8 cellular contexts compared by ENCODE assay signal in genomic region chrX:154378799-154379568, GRCh38. TPM values are rescaled to one million over a fixed set of nuclear protein-coding genes. Genes with fewer than 3 reads are reported as not detected.
DNase-seq lines count a peak whose midpoint lies in the region; ATAC-seq and TF ChIP-seq lines count a peak whose summit lies in the region.

TSS of gene EMD (plus strand) at chrX:154379295. CDS start at chrX:154379485, 190 bp downstream.

- H3K27ac Mint-ChIP-seq in GM23338 (peak within 1 kb of the TSS; percentile 97), natural killer cell (peak within 1 kb of the TSS; percentile 80 to 91)
- peak within 1 kb of the TSS; percentile 88 for H3K27ac Mint-ChIP-seq in activated T-helper 2 cell treated with anti-CD3 and anti-CD28 coated beads, Interferon-gamma antibody, Interleukin-2, Interleukin-4, amounts not matched to agents 10 μg/mL and 5 μg/mL and 100 μg/mL, durations not matched to agents 14 hours and 24 hours and 36 hours

- DNase-seq in GM23338 (ENCODE audit: low spot score) (peak; percentile 96), LNCaP clone FGC (ENCODE audit: low read depth) (peak; percentile 89), RWPE1 (ENCODE audit: low spot score) (peak; percentile 82), fibroblast of lung (ENCODE audit: low read depth in 2 of 2) (peak; percentile 95 to 97), natural killer cell (peak; percentile 93)
- peak; percentile 96 for DNase-seq in activated T-helper 2 cell treated with anti-CD3 and anti-CD28 coated beads, Interferon-gamma antibody, Interleukin-2, Interleukin-4, amounts not matched to agents 10 μg/mL and 5 μg/mL and 100 μg/mL, durations not matched to agents 14 hours and 24 hours and 36 hours (ENCODE audit: low spot score)
- peak; percentile 98 for DNase-seq in stimulated activated naive CD4-positive, alpha-beta T cell treated with Interleukin-2 at 50 U/mL for 16 hours (lab: John Stamatoyannopoulos, UW)

- H3K27ac ChIP-seq in DOHH2 (ENCODE audit: low read depth, low read length) (peak within 1 kb of the TSS; percentile 67), GM23338 (ENCODE audit: low read depth) (peak within 1 kb of the TSS; percentile 97), RWPE1 (peak within 1 kb of the TSS; percentile 96), fibroblast of lung (ENCODE audit: insufficient read depth, low read length) (peak within 1 kb of the TSS; percentile 96)

- CTCF ChIA-PET in RWPE1 (lab: Yijun Ruan, JAX), result no interaction called here

- intact Hi-C loops in activated T-helper 2 cell treated with anti-CD3 and anti-CD28 coated beads, Interferon-gamma antibody, Interleukin-2, Interleukin-4, amounts not matched to agents 10 μg/mL and 5 μg/mL and 100 μg/mL, durations not matched to agents 14 hours and 24 hours and 36 hours (cut with micrococcal nuclease), result loop anchor here (1.0 to 10.0 kb wide), 3 partner anchors 10 to 454 kb away; partner anchors contain the start of genes ARHGAP4, HCFC1 and TMEM187
- intact Hi-C loops in natural killer cell (cut with micrococcal nuclease), result loop anchor here (1.0 to 10.0 kb wide), 2 partner anchors 10 to 284 kb away; partner anchors contain the start of gene MECP2

- H3K4me1 Mint-ChIP-seq in GM23338 (peaks cover 13% of the 10 kb centered on the region), natural killer cell (peaks cover 11 to 12% of the 10 kb centered on the region in 2 donors)
- peaks cover 9% of the 10 kb centered on the region for H3K4me1 Mint-ChIP-seq in activated T-helper 2 cell treated with anti-CD3 and anti-CD28 coated beads, Interferon-gamma antibody, Interleukin-2, Interleukin-4, amounts not matched to agents 10 μg/mL and 5 μg/mL and 100 μg/mL, durations not matched to agents 14 hours and 24 hours and 36 hours (ENCODE audit: low read depth)

- H4K20me1 ChIP-seq in DOHH2 (ENCODE audit: control insufficient read depth, insufficient read depth, low read depth, low read length) (no peaks in the 10 kb centered on the region), GM23338 (replicated peaks; ENCODE audit: insufficient read depth) (no peaks in the 10 kb centered on the region), fibroblast of lung (ENCODE audit: control insufficient read depth, extremely low read depth, insufficient read depth, low read length) (no peaks in the 10 kb centered on the region)

- H3K4me2 ChIP-seq in DOHH2 (ENCODE audit: low read length) (peak within 1 kb of the TSS; percentile 82), GM23338 (peak within 1 kb of the TSS; percentile 80), fibroblast of lung (ENCODE audit: extremely low read depth, insufficient read depth, low read length) (peak within 1 kb of the TSS; percentile 88)

- no peaks in the 10 kb centered on the region for H3K9me3 ChIP-seq in DOHH2 (ENCODE audit: control insufficient read depth, insufficient read depth, low read length)
- no peaks in the 10 kb centered on the region for H3K9me3 ChIP-seq in fibroblast of lung (ENCODE audit: control insufficient read depth, insufficient read depth, low read depth, low read length)

- peaks cover 35% of the 10 kb centered on the region for H3K4me1 ChIP-seq in DOHH2 (ENCODE audit: control insufficient read depth, low read length)
- H3K4me1 ChIP-seq in GM23338 (ENCODE audit: insufficient read depth), result peaks cover 4% of the 10 kb centered on the region; the same call in 1 of the 2 replicates
- H3K4me1 ChIP-seq in fibroblast of lung (ENCODE audit: control insufficient read depth, extremely low read depth, insufficient read depth, low read length), result peaks cover 5% of the 10 kb centered on the region

- POLR2A ChIA-PET in RWPE1 (lab: Yijun Ruan, JAX; ENCODE audit: low non-redundant PET), result no interaction called here

- H3K27me3 Mint-ChIP-seq in GM23338 (ENCODE audit: insufficient read depth, low read depth, poor library complexity) (peaks cover 10% of the 10 kb centered on the region), natural killer cell (ENCODE audit: low read depth in 2 of 2) (no peaks in the 10 kb centered on the region)
- no peaks in the 10 kb centered on the region for H3K27me3 Mint-ChIP-seq in activated T-helper 2 cell treated with anti-CD3 and anti-CD28 coated beads, Interferon-gamma antibody, Interleukin-2, Interleukin-4, amounts not matched to agents 10 μg/mL and 5 μg/mL and 100 μg/mL, durations not matched to agents 14 hours and 24 hours and 36 hours (ENCODE audit: low read depth)

- no peak within 1 kb of the TSS for H2AFZ ChIP-seq in GM23338
- no peak within 1 kb of the TSS for H2AFZ ChIP-seq in fibroblast of lung (ENCODE audit: low read length)

- H3K4me3 Mint-ChIP-seq in GM23338 (peak within 1 kb of the TSS; percentile 87), natural killer cell (peak within 1 kb of the TSS; percentile 88)
- peak within 1 kb of the TSS; percentile 87 for H3K4me3 Mint-ChIP-seq in activated T-helper 2 cell treated with anti-CD3 and anti-CD28 coated beads, Interferon-gamma antibody, Interleukin-2, Interleukin-4, amounts not matched to agents 10 μg/mL and 5 μg/mL and 100 μg/mL, durations not matched to agents 14 hours and 24 hours and 36 hours (ENCODE audit: low read depth)

- ATAC-seq in GM23338 (peak; percentile 71), natural killer cell (peak; percentile 76 to 91 (median 79))

- H3K36me3 Mint-ChIP-seq in GM23338 (ENCODE audit: low read depth) (peaks cover 20% of the 10 kb centered on the region), natural killer cell (no peaks in the 10 kb centered on the region)
- H3K36me3 Mint-ChIP-seq in activated T-helper 2 cell treated with anti-CD3 and anti-CD28 coated beads, Interferon-gamma antibody, Interleukin-2, Interleukin-4, amounts not matched to agents 10 μg/mL and 5 μg/mL and 100 μg/mL, durations not matched to agents 14 hours and 24 hours and 36 hours (ENCODE audit: low read depth), result peaks cover 13% of the 10 kb centered on the region

- no peak for TF ChIP-seq CTCF in DOHH2 (IDR thresholded peaks at IDR 0.05; ENCODE audit: low read depth, low read length, poor library complexity, severe bottlenecking)
- no peak for TF ChIP-seq CTCF in GM23338 (conservative IDR thresholded peaks at IDR 0.05; ENCODE audit: low read depth in 2 of 2)
- TF ChIP-seq CTCF in LNCaP clone FGC (IDR thresholded peaks at IDR 0.05; ENCODE audit: control insufficient read depth, extremely low read depth, insufficient read depth), result no peak
- TF ChIP-seq CTCF in RWPE1 (conservative IDR thresholded peaks at IDR 0.05; ENCODE audit: low read depth), result no peak
- TF ChIP-seq CTCF in fibroblast of lung (conservative IDR thresholded peaks at IDR 0.05 in 1 of 2, IDR thresholded peaks at IDR 0.05 in 1 of 2; ENCODE audit: low read depth in 1 of 2, low read length in 2 of 2), result no peak
- TF ChIP-seq CTCF in natural killer cell (IDR thresholded peaks at IDR 0.05), result no peak

- H3K9me2 ChIP-seq in DOHH2 (replicated peaks; ENCODE audit: control insufficient read depth, low read length) (no peaks in the 10 kb centered on the region), GM23338 (ENCODE audit: insufficient read depth) (no peaks in the 10 kb centered on the region)

- H3K9me3 Mint-ChIP-seq in GM23338 (no peaks in the 10 kb centered on the region), natural killer cell (no peaks in the 10 kb centered on the region)
- H3K9me3 Mint-ChIP-seq in activated T-helper 2 cell treated with anti-CD3 and anti-CD28 coated beads, Interferon-gamma antibody, Interleukin-2, Interleukin-4, amounts not matched to agents 10 μg/mL and 5 μg/mL and 100 μg/mL, durations not matched to agents 14 hours and 24 hours and 36 hours, result no peaks in the 10 kb centered on the region

- H3K36me3 ChIP-seq in DOHH2 (ENCODE audit: control insufficient read depth, low read length) (peaks cover 15% of the 10 kb centered on the region), GM23338 (ENCODE audit: insufficient read depth) (no peaks in the 10 kb centered on the region), fibroblast of lung (ENCODE audit: control insufficient read depth, insufficient read depth, low read length) (peaks cover 3% of the 10 kb centered on the region)

- peak within 1 kb of the TSS; percentile 83 for H3K4me3 ChIP-seq in DOHH2 (ENCODE audit: low read length)
- peak within 1 kb of the TSS; percentile 75 for H3K4me3 ChIP-seq in GM23338
- peak within 1 kb of the TSS; percentile 83 for H3K4me3 ChIP-seq in LNCaP clone FGC (ENCODE audit: low read depth, low read length)
- peak within 1 kb of the TSS; percentile 73 to 84 (median 77) for H3K4me3 ChIP-seq in fibroblast of lung (replicated peaks in 1 of 4; ENCODE audit: control extremely low read depth in 1 of 4, insufficient read depth in 1 of 4, low read depth in 3 of 4, low read length in 4 of 4)

- H3K27me3 ChIP-seq in DOHH2 (ENCODE audit: control insufficient read depth, low read length), result no peaks in the 10 kb centered on the region
- H3K27me3 ChIP-seq in GM23338 (ENCODE audit: insufficient read depth), result no peaks in the 10 kb centered on the region
- H3K27me3 ChIP-seq in fibroblast of lung (ENCODE audit: control insufficient read depth, insufficient read depth, low read length), result no peaks in the 10 kb centered on the region

- H3K9ac ChIP-seq in fibroblast of lung (ENCODE audit: insufficient read depth, low read length), result peak within 1 kb of the TSS; percentile 97

- H3K79me2 ChIP-seq in DOHH2 (ENCODE audit: control insufficient read depth, low read length), result peaks cover 18% of the 10 kb centered on the region
- H3K79me2 ChIP-seq in GM23338 (replicated peaks; ENCODE audit: insufficient read depth), result peaks cover 11% of the 10 kb centered on the region
- peaks cover 19% of the 10 kb centered on the region for H3K79me2 ChIP-seq in fibroblast of lung (ENCODE audit: control insufficient read depth, insufficient read depth, low read length)

- no peaks in the 10 kb centered on the region for H3F3A ChIP-seq in DOHH2 (ENCODE audit: control insufficient read depth, insufficient read depth)
- 0 out of 2 replicates have a peak, but pooled peaks cover under 1% of the 10 kb centered on the region for H3F3A ChIP-seq in GM23338 (replicated peaks; ENCODE audit: low read depth)

RNA-seq across cellular contexts. Expression of gene EMD, which starts in this region (rescaled TPM):
- 76.0 and 78.6 TPM in 2 replicates for total RNA-seq in GM23338 (2014; rRNA removed; shearing (Covaris generic))
- polyA plus RNA-seq in GM23338 (2016; fragmentation: Nextera tagmentation; extraction: Ambion mirVana) (74.2 and 78.3 TPM in 2 replicates), fibroblast of lung (72.1 and 82.4 TPM in 2 replicates)
- total RNA-seq in activated T-helper 2 cell treated with anti-CD3 and anti-CD28 coated beads, Interferon-gamma antibody, Interleukin-2, Interleukin-4, amounts not matched to agents 10 μg/mL and 5 μg/mL and 100 μg/mL, durations not matched to agents 14 hours and 24 hours and 36 hours, result 95.6 and 98.8 TPM in 2 replicates
- total RNA-seq in fibroblast of lung (23.4 and 26.4 TPM in 2 replicates), natural killer cell (100 to 1,000 TPM; 141 to 175 (median 152) TPM)
- polyA plus RNA-seq in fibroblast of lung (2012), result 92.1 and 110 TPM in 2 replicates
- polyA minus RNA-seq in fibroblast of lung (ENCODE audit: low replicate concordance), result 129 and 139 TPM in 2 replicates

Comparison
In these comparisons a context has a peak if more than half of its experiments do, and no peak if none do; other contexts are left out.
1. Peak in every context shown above with its lines: DNase-seq, ATAC-seq, H3K4me3 ChIP-seq and H3K27ac ChIP-seq.